In the genomic region with DNA sequence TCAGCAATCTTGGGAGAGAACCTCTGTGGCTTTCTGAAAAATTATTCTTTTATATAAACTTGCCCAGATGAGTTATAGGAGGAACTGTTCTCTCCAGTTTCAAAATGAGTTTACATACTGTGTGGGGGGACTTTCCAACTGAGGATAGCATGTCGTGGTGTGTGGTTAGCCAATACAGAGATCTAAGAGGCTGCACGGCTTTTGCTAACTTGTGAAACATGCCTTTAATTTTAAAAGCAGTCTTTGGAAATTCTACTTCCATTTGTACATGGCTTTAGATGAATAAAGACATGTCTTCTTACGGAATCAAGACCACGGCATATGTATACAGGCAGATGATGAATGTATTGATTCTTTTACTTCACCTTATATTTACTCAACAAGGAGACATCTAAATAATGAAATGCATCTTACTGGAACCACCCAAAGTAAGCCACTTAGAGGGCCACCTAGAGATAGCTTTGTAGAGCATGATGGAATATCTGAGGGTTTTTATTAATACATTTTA, we compare ENCODE assay signal across 8 cellular contexts. TPM values are rescaled to one million over a fixed set of nuclear protein-coding genes. Genes with fewer than 3 reads are reported as not detected.
DNase-seq lines count a peak whose midpoint lies in the region; ATAC-seq and TF ChIP-seq lines count a peak whose summit lies in the region.

No MANE protein-coding gene starts in this region.

- no peak overlapping the region for H3K9ac ChIP-seq in DND-41 (ENCODE audit: low read depth, low read length)
- peak overlapping the region; percentile 67 for H3K9ac ChIP-seq in KMS-11

- H3K27me3 Mint-ChIP-seq in activated naive CD4-positive, alpha-beta T cell treated with anti-CD3 and anti-CD28 coated beads, Interleukin-2, amount 50 U/mL, for 24 hours = no peaks in the 10 kb centered on the region

- 37 to 77% methylated on average over 4 of the region's 4 CpGs for WGBS in sigmoid colon, 2 donors

- no peaks in the 10 kb centered on the region for H3K36me3 ChIP-seq in DND-41 (ENCODE audit: insufficient read depth, low read length)
- no peaks in the 10 kb centered on the region for H3K36me3 ChIP-seq in KMS-11 (ENCODE audit: insufficient read depth)
- H3K36me3 ChIP-seq in sigmoid colon = no peaks in the 10 kb centered on the region

- H3K4me1 ChIP-seq in DND-41 (ENCODE audit: insufficient read depth, low read length) = no peaks in the 10 kb centered on the region
- H3K4me1 ChIP-seq in KMS-11 (ENCODE audit: low read depth, poor library complexity, severe bottlenecking) = peaks cover 91% of the 10 kb centered on the region
- H3K4me1 ChIP-seq in sigmoid colon = peaks cover 0 to 20% (median 14%) of the 10 kb centered on the region in 4 donors

- H3K27ac ChIP-seq in DND-41 (ENCODE audit: low read length) (no peak overlapping the region), KMS-11 (peak overlapping the region; percentile 99), sigmoid colon (peak overlapping the region in 2 of 4 donors; percentile 6 to 39)

- peak overlapping the region; percentile 96 for H3K27ac Mint-ChIP-seq in activated naive CD4-positive, alpha-beta T cell treated with anti-CD3 and anti-CD28 coated beads, Interleukin-2, amount 50 U/mL, for 24 hours

- H4K20me1 ChIP-seq in DND-41 (ENCODE audit: insufficient read depth, low read length) = no peaks in the 10 kb centered on the region
- H4K20me1 ChIP-seq in KMS-11 (ENCODE audit: insufficient read depth) = no peaks in the 10 kb centered on the region

- H3K9me3 Mint-ChIP-seq in activated naive CD4-positive, alpha-beta T cell treated with anti-CD3 and anti-CD28 coated beads, Interleukin-2, amount 50 U/mL, for 24 hours = no peaks in the 10 kb centered on the region

- peak overlapping the region; percentile 77 for H3K4me3 Mint-ChIP-seq in activated naive CD4-positive, alpha-beta T cell treated with anti-CD3 and anti-CD28 coated beads, Interleukin-2, amount 50 U/mL, for 24 hours

- H3K4me3 ChIP-seq in DND-41 (ENCODE audit: low read depth in 1 of 2, low read length in 2 of 2) (no peak overlapping the region), KMS-11 (IDR thresholded peaks at IDR 0.05; ENCODE audit: insufficient read depth, low read depth, low read length) (no peak overlapping the region), sigmoid colon (no peak overlapping the region)

- no peak for TF ChIP-seq EP300 in sigmoid colon (IDR thresholded peaks at IDR 0.05)

- H3K79me2 ChIP-seq in DND-41 (ENCODE audit: insufficient read depth, low read length) (no peaks in the 10 kb centered on the region), KMS-11 (ENCODE audit: insufficient read depth, low read depth) (peaks cover 72% of the 10 kb centered on the region)

- TF ChIP-seq CTCF in DND-41 (IDR thresholded peaks at IDR 0.05; ENCODE audit: borderline replicate concordance, extremely low read depth, low read length, poor library complexity, severe bottlenecking) (no peak), KMS-11 (conservative IDR thresholded peaks at IDR 0.05; ENCODE audit: low read depth, low read length) (no peak), sigmoid colon (IDR thresholded peaks at IDR 0.05) (no peak)

- H3K27me3 ChIP-seq in DND-41 (ENCODE audit: insufficient read depth, low read length, poor library complexity) (no peaks in the 10 kb centered on the region), KMS-11 (ENCODE audit: insufficient read depth, low read depth) (no peaks in the 10 kb centered on the region), sigmoid colon (no peaks in the 10 kb centered on the region)

- intact Hi-C loops in sigmoid colon (cut with DNase I) = no loop called here

- peaks cover 6% of the 10 kb centered on the region for H3K36me3 Mint-ChIP-seq in activated naive CD4-positive, alpha-beta T cell treated with anti-CD3 and anti-CD28 coated beads, Interleukin-2, amount 50 U/mL, for 24 hours

- ATAC-seq in DND-41 (ENCODE audit: insufficient read depth, low read depth) (peak; percentile 62; the same call in 1 of the 3 replicates), GM21526 (IDR thresholded peaks at IDR 0.05; ENCODE audit: low FRiP score, unreplicated experiment) (peak; percentile 69)

- peaks cover 82% of the 10 kb centered on the region for H3K4me1 Mint-ChIP-seq in activated naive CD4-positive, alpha-beta T cell treated with anti-CD3 and anti-CD28 coated beads, Interleukin-2, amount 50 U/mL, for 24 hours

- H3K9me3 ChIP-seq in DND-41 (ENCODE audit: insufficient read depth, low read length, severe bottlenecking) (no peaks in the 10 kb centered on the region), sigmoid colon (no peaks in the 10 kb centered on the region)

- no peak for TF ChIP-seq POLR2A in sigmoid colon (IDR thresholded peaks at IDR 0.05)

- H2AFZ ChIP-seq in DND-41 (ENCODE audit: low read depth, low read length) (no peak overlapping the region), KMS-11 (ENCODE audit: low read depth) (no peak overlapping the region)

- H3K4me2 ChIP-seq in DND-41 (ENCODE audit: insufficient read depth, low read length) = no peak overlapping the region
- peak overlapping the region; percentile 85 for H3K4me2 ChIP-seq in KMS-11

- DNase-seq in DND-41 (no peak), NCI-H1930 (lab: John Stamatoyannopoulos, UW) (no peak), sigmoid colon (no peak), NCI-H1105 treated with DMSO at 0.1 percent for 48 hours (lab: John Stamatoyannopoulos, UW) (no peak)
- peak; percentile 31 to 41 for DNase-seq in stimulated activated CD4-positive, alpha-beta T cell treated with anti-CD3 and anti-CD28 coated beads, Interleukin-15, amount 100 ng/mL, for 48 hours (ENCODE audit: low read depth in 2 of 2)

RNA-seq across cellular contexts. Expression of a gene that starts 39.8 kb away (rescaled TPM):
- total RNA-seq in sigmoid colon = 10 to 100 TPM; 13.2 to 28.5 (median 19.4) TPM
- polyA plus RNA-seq in sigmoid colon = 10 to 100 TPM in 1 of 3 donors, 1 to 10 TPM in 2; 4.6 to 10.5 (median 4.8) TPM

Comparison
In these comparisons a context has a peak if more than half of its experiments do, and no peak if none do; other contexts are left out.
1. DNase-seq: peak in stimulated activated CD4-positive, alpha-beta T cell treated with anti-CD3 and anti-CD28 coated beads, Interleukin-15, amount 100 ng/mL, for 48 hours (2 of 2); none in DND-41 (single experiment), NCI-H1930 (0 of 2), sigmoid colon (single experiment) and NCI-H1105 treated with DMSO at 0.1 percent for 48 hours (single experiment).